7 cellular contexts compared by ENCODE assay signal in genomic region chr13:26946675-26947342, GRCh38.
DNase-seq lines count a peak whose midpoint lies in the region; ATAC-seq and TF ChIP-seq lines count a peak whose summit lies in the region.

No MANE protein-coding gene starts in this region.

- H3K36me3 ChIP-seq in colonic mucosa (no peaks in the 10 kb centered on the region), right lobe of liver (no peaks in the 10 kb centered on the region)

- H3K27me3 ChIP-seq in colonic mucosa (no peaks in the 10 kb centered on the region), right lobe of liver (no peaks in the 10 kb centered on the region)

- H3K27ac ChIP-seq in colonic mucosa, result no peak overlapping the region
- H3K27ac ChIP-seq in right lobe of liver, result no peak overlapping the region

- ATAC-seq in right lobe of liver (peak; percentile 63 to 83 (median 75)), HG02642 (IDR thresholded peaks at IDR 0.05; ENCODE audit: poor library complexity, unreplicated experiment) (no peak)

- DNase-seq in GM12865 (ENCODE audit: low read depth) (peak; percentile 66), KBM-7 (peak; percentile 76), NOMO-1 treated with DMSO at 0.1 percent for 48 hours (lab: John Stamatoyannopoulos, UW; ENCODE audit: unreplicated experiment) (peak; percentile 83), colonic mucosa (no peak), right lobe of liver (no peak)
- no peak for DNase-seq in activated CD4-positive, alpha-beta T cell treated with anti-CD3 and anti-CD28 coated beads, Interleukin-2, amount 50 U/mL, for 1 hour

- TF ChIP-seq POLR2A in right lobe of liver (IDR thresholded peaks at IDR 0.05), result no peak

- H3K4me1 ChIP-seq in colonic mucosa, result peaks cover 7% of the 10 kb centered on the region
- H3K4me1 ChIP-seq in right lobe of liver, result peaks cover 0 to 20% (median 5%) of the 10 kb centered on the region in 4 donors

- TF ChIP-seq CTCF in GM12865 (IDR thresholded peaks at IDR 0.05; ENCODE audit: insufficient read depth, low read depth, low read length, missing control alignments) (peak; percentile 76), colonic mucosa (IDR thresholded peaks at IDR 0.05) (peak; percentile 67), right lobe of liver (IDR thresholded peaks at IDR 0.05) (peak; percentile 76 to 98 (median 82))

- intact Hi-C loops in colonic mucosa (cut with DNase I) (loop anchor here (2.0 kb wide), 1 partner anchor 414 kb away; no protein-coding TSS in a partner anchor), right lobe of liver (cut with DNase I) (no loop called here)

- WGBS in right lobe of liver (ENCODE audit: insufficient coverage, low coverage, low lambda C conversion rate, missing lambda C conversion rate), result 27% methylated on average over 5 of the region's 5 CpGs

- no peak overlapping the region for H3K9ac ChIP-seq in colonic mucosa (ENCODE audit: low read depth in 2 of 2, low read length in 2 of 2)

- no peaks in the 10 kb centered on the region for H3K9me3 ChIP-seq in colonic mucosa
- no peaks in the 10 kb centered on the region for H3K9me3 ChIP-seq in right lobe of liver

- in situ Hi-C loops in KBM-7 (cut with MboI; ENCODE audit: low pct_unique_long_range_greater_than_20kb, low sequenced_read_pairs), result no loop called here

- no peak overlapping the region for H3K4me3 ChIP-seq in GM12865 (ENCODE audit: low read depth, low read length)
- no peak overlapping the region for H3K4me3 ChIP-seq in colonic mucosa
- no peak overlapping the region for H3K4me3 ChIP-seq in right lobe of liver

Comparison
In these comparisons a context has a peak if more than half of its experiments do, and no peak if none do; other contexts are left out.
1. DNase-seq: peak in GM12865 (single experiment), KBM-7 (single experiment) and NOMO-1 treated with DMSO at 0.1 percent for 48 hours (single experiment); none in colonic mucosa (single experiment), right lobe of liver (0 of 3) and activated CD4-positive, alpha-beta T cell treated with anti-CD3 and anti-CD28 coated beads, Interleukin-2, amount 50 U/mL, for 1 hour (single experiment).
2. Peak in every context shown above with its lines, with median percentiles within 50 percentile points of each other: CTCF ChIP-seq.